Comparison of ENCODE assay signal across 27 cellular contexts in genomic region chr11:2833051-2833937, GRCh38.
"Had no signal": no experiment of that assay in that cellular context is flagged by ENCODE, and none has a peak within 500 bp of the region (broad histone marks: within the 10 kb centered on the region; RNA-seq: fewer than 3 reads in every experiment).

No MANE protein-coding gene starts in this region.

- H3K4me2 ChIP-seq: neural progenitor cell, smooth muscle cell had no signal

- H2AFZ ChIP-seq: neural progenitor cell had no signal

- H3K27me3 ChIP-seq: heart right ventricle, neural progenitor cell, suprapubic skin, transverse colon, vagina had no signal

- H3K9ac ChIP-seq: neural progenitor cell had no signal

- H3K4me3 ChIP-seq: esophagus squamous epithelium, heart right ventricle, neural progenitor cell, smooth muscle cell, suprapubic skin, transverse colon, vagina had no signal

- H3K27ac ChIP-seq: esophagus squamous epithelium, heart right ventricle, neural progenitor cell, suprapubic skin, transverse colon, vagina had no signal

- H3K9me3 ChIP-seq: suprapubic skin, vagina had no signal

- ATAC-seq: effector memory CD8-positive, alpha-beta T cell; heart right ventricle; naive thymus-derived CD4-positive, alpha-beta T cell; sciatic nerve; stimulated activated naive CD8-positive, alpha-beta T cell treated with anti-CD3 and anti-CD28 coated beads, Interleukin-15, amount 100 ng/mL, for 72 hours had no signal

- H3K36me3 ChIP-seq: esophagus squamous epithelium, heart right ventricle, neural progenitor cell, suprapubic skin, transverse colon, vagina had no signal

- DNase-seq: cortex of kidney; effector memory CD8-positive, alpha-beta T cell; erythroblast; esophagus squamous epithelium; foreskin melanocyte; glutamatergic neuron; hippocampal formation; kidney glomerular epithelial cell; mammary epithelial cell; mesendoderm; midbrain; naive thymus-derived CD4-positive, alpha-beta T cell; nucleus accumbens; retina; stimulated activated CD4-positive, alpha-beta T cell treated with anti-CD3 and anti-CD28 coated beads, Interleukin-12 subunit alpha, Interleukin-12 subunit beta, amount 100 ng/mL, for 4 hours; stimulated activated CD4-positive, alpha-beta T cell treated with anti-CD3 and anti-CD28 coated beads, Interleukin-1b, Interleukin-23, amount 100 ng/mL, for 48 hours; stimulated activated CD4-positive, alpha-beta T cell treated with anti-CD3 and anti-CD28 coated beads, Interleukin-4, amount 100 ng/mL, for 1 hour; stimulated activated CD8-positive, alpha-beta memory T cell treated with anti-CD3 and anti-CD28 coated beads, Interleukin-4, amount 100 ng/mL, for 48 hours; stimulated activated naive CD4-positive, alpha-beta T cell; stimulated activated naive CD8-positive, alpha-beta T cell treated with anti-CD3 and anti-CD28 coated beads, Interleukin-15, amount 100 ng/mL, for 72 hours; transverse colon had no signal
